ENCODE assay signal across 1 cellular context in the genomic region with DNA sequence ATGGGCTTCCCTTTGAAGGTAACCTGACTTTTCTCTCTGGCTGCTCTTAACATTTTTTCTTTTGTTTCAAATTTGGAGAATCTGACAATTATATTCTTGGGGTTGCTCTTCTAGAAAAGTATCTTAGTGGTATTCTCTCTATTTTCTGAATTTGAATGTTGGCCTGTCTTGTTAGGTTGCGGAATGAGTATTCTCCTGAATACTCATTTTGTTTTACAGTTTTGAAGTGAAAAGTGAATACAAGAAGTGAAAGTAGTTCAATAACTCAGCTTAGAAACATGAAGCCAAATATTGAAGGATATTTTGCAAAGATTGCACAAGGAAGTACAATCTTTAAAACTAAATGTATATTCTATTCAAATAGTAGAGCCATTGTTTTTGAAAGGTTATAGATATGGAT.
TF ChIP-seq lines count a peak whose summit lies in the region.

No MANE protein-coding gene starts in this region.

TF ChIP-seq in GM12878, 131 proteins besides CTCF, POLR2A, EP300 and RAD21 (continued from another document):
- TF ChIP-seq, protein P1, sequence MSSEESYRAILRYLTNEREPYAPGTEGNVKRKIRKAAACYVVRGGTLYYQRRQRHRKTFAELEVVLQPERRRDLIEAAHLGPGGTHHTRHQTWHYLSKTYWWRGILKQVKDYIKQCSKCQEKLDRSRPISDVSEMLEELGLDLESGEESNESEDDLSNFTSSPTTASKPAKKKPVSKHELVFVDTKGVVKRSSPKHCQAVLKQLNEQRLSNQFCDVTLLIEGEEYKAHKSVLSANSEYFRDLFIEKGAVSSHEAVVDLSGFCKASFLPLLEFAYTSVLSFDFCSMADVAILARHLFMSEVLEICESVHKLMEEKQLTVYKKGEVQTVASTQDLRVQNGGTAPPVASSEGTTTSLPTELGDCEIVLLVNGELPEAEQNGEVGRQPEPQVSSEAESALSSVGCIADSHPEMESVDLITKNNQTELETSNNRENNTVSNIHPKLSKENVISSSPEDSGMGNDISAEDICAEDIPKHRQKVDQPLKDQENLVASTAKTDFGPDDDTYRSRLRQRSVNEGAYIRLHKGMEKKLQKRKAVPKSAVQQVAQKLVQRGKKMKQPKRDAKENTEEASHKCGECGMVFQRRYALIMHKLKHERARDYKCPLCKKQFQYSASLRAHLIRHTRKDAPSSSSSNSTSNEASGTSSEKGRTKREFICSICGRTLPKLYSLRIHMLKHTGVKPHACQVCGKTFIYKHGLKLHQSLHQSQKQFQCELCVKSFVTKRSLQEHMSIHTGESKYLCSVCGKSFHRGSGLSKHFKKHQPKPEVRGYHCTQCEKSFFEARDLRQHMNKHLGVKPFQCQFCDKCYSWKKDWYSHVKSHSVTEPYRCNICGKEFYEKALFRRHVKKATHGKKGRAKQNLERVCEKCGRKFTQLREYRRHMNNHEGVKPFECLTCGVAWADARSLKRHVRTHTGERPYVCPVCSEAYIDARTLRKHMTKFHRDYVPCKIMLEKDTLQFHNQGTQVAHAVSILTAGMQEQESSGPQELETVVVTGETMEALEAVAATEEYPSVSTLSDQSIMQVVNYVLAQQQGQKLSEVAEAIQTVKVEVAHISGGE (CRISPR knock-in tag; IDR thresholded peaks at IDR 0.05) = no peak
- TF ChIP-seq, protein P2, sequence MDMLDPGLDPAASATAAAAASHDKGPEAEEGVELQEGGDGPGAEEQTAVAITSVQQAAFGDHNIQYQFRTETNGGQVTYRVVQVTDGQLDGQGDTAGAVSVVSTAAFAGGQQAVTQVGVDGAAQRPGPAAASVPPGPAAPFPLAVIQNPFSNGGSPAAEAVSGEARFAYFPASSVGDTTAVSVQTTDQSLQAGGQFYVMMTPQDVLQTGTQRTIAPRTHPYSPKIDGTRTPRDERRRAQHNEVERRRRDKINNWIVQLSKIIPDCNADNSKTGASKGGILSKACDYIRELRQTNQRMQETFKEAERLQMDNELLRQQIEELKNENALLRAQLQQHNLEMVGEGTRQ (IDR thresholded peaks at IDR 0.05; ENCODE audit: borderline replicate concordance, low read depth, low read length) = no peak
- TF ChIP-seq TCF3 (IDR thresholded peaks at IDR 0.05; ENCODE audit: borderline replicate concordance, insufficient read depth, low read depth, low read length) (no peak), RBBP5 (conservative IDR thresholded peaks at IDR 0.05) (no peak), NR2C2 (IDR thresholded peaks at IDR 0.05; ENCODE audit: borderline replicate concordance, control insufficient read depth, insufficient read length, low read depth) (no peak), SIN3A (IDR thresholded peaks at IDR 0.05; ENCODE audit: low read depth, low read length) (no peak), POU2F2 (IDR thresholded peaks at IDR 0.05; ENCODE audit: borderline replicate concordance, low read depth, low read length) (no peak), NFIC (IDR thresholded peaks at IDR 0.05; ENCODE audit: low read depth, low read length) (peak; percentile 30; the same call in 1 of the 2 replicates), SUZ12 (IDR thresholded peaks at IDR 0.05; ENCODE audit: unreplicated experiment) (no peak), WRNIP1 (IDR thresholded peaks at IDR 0.05; ENCODE audit: borderline replicate concordance, low read depth, low read length) (no peak), HCFC1 (IDR thresholded peaks at IDR 0.05; ENCODE audit: low read length) (no peak), ZNF217 (IDR thresholded peaks at IDR 0.05) (no peak), ESRRA (IDR thresholded peaks at IDR 0.05; ENCODE audit: low read length) (no peak), RUNX3 (IDR thresholded peaks at IDR 0.05; ENCODE audit: low read length) (peak; percentile 23; the same call in 1 of the 2 replicates), NR2F1 (conservative IDR thresholded peaks at IDR 0.05) (no peak), IRF4 (IDR thresholded peaks at IDR 0.05; ENCODE audit: low read depth, low read length) (0 out of 2 replicates have a peak, but pooled peaks have one; percentile 33), GABPA (IDR thresholded peaks at IDR 0.05; ENCODE audit: low read depth) (no peak), MEF2A (IDR thresholded peaks at IDR 0.05; ENCODE audit: insufficient read depth, low read depth, low read length) (no peak), CREB1 (IDR thresholded peaks at IDR 0.05; ENCODE audit: low read depth) (no peak), ATF7 (IDR thresholded peaks at IDR 0.05; ENCODE audit: low read depth) (no peak), MTA3 (IDR thresholded peaks at IDR 0.05; ENCODE audit: borderline replicate concordance, low read length) (no peak), SREBF1 (IDR thresholded peaks at IDR 0.05; ENCODE audit: low read length) (no peak), JUNB (IDR thresholded peaks at IDR 0.05) (peak; percentile 62), HDGF (IDR thresholded peaks at IDR 0.05) (no peak), SPI1 (IDR thresholded peaks at IDR 0.05; ENCODE audit: borderline replicate concordance, insufficient read depth, low read depth, low read length) (peak; percentile 39; the same call in 1 of the 2 replicates)
- TF ChIP-seq, protein P3, sequence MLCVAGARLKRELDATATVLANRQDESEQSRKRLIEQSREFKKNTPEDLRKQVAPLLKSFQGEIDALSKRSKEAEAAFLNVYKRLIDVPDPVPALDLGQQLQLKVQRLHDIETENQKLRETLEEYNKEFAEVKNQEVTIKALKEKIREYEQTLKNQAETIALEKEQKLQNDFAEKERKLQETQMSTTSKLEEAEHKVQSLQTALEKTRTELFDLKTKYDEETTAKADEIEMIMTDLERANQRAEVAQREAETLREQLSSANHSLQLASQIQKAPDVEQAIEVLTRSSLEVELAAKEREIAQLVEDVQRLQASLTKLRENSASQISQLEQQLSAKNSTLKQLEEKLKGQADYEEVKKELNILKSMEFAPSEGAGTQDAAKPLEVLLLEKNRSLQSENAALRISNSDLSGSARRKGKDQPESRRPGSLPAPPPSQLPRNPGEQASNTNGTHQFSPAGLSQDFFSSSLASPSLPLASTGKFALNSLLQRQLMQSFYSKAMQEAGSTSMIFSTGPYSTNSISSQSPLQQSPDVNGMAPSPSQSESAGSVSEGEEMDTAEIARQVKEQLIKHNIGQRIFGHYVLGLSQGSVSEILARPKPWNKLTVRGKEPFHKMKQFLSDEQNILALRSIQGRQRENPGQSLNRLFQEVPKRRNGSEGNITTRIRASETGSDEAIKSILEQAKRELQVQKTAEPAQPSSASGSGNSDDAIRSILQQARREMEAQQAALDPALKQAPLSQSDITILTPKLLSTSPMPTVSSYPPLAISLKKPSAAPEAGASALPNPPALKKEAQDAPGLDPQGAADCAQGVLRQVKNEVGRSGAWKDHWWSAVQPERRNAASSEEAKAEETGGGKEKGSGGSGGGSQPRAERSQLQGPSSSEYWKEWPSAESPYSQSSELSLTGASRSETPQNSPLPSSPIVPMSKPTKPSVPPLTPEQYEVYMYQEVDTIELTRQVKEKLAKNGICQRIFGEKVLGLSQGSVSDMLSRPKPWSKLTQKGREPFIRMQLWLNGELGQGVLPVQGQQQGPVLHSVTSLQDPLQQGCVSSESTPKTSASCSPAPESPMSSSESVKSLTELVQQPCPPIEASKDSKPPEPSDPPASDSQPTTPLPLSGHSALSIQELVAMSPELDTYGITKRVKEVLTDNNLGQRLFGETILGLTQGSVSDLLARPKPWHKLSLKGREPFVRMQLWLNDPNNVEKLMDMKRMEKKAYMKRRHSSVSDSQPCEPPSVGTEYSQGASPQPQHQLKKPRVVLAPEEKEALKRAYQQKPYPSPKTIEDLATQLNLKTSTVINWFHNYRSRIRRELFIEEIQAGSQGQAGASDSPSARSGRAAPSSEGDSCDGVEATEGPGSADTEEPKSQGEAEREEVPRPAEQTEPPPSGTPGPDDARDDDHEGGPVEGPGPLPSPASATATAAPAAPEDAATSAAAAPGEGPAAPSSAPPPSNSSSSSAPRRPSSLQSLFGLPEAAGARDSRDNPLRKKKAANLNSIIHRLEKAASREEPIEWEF (IDR thresholded peaks at IDR 0.05; ENCODE audit: insufficient replicate concordance, low read depth, low read length) = no peak
- TF ChIP-seq, protein P4, sequence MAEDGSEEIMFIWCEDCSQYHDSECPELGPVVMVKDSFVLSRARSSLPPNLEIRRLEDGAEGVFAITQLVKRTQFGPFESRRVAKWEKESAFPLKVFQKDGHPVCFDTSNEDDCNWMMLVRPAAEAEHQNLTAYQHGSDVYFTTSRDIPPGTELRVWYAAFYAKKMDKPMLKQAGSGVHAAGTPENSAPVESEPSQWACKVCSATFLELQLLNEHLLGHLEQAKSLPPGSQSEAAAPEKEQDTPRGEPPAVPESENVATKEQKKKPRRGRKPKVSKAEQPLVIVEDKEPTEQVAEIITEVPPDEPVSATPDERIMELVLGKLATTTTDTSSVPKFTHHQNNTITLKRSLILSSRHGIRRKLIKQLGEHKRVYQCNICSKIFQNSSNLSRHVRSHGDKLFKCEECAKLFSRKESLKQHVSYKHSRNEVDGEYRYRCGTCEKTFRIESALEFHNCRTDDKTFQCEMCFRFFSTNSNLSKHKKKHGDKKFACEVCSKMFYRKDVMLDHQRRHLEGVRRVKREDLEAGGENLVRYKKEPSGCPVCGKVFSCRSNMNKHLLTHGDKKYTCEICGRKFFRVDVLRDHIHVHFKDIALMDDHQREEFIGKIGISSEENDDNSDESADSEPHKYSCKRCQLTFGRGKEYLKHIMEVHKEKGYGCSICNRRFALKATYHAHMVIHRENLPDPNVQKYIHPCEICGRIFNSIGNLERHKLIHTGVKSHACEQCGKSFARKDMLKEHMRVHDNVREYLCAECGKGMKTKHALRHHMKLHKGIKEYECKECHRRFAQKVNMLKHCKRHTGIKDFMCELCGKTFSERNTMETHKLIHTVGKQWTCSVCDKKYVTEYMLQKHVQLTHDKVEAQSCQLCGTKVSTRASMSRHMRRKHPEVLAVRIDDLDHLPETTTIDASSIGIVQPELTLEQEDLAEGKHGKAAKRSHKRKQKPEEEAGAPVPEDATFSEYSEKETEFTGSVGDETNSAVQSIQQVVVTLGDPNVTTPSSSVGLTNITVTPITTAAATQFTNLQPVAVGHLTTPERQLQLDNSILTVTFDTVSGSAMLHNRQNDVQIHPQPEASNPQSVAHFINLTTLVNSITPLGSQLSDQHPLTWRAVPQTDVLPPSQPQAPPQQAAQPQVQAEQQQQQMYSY (CRISPR knock-in tag; IDR thresholded peaks at IDR 0.05) = no peak
- TF ChIP-seq, protein P5, sequence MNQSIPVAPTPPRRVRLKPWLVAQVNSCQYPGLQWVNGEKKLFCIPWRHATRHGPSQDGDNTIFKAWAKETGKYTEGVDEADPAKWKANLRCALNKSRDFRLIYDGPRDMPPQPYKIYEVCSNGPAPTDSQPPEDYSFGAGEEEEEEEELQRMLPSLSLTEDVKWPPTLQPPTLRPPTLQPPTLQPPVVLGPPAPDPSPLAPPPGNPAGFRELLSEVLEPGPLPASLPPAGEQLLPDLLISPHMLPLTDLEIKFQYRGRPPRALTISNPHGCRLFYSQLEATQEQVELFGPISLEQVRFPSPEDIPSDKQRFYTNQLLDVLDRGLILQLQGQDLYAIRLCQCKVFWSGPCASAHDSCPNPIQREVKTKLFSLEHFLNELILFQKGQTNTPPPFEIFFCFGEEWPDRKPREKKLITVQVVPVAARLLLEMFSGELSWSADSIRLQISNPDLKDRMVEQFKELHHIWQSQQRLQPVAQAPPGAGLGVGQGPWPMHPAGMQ (IDR thresholded peaks at IDR 0.05; ENCODE audit: borderline replicate concordance) = no peak
- TF ChIP-seq, protein P6, sequence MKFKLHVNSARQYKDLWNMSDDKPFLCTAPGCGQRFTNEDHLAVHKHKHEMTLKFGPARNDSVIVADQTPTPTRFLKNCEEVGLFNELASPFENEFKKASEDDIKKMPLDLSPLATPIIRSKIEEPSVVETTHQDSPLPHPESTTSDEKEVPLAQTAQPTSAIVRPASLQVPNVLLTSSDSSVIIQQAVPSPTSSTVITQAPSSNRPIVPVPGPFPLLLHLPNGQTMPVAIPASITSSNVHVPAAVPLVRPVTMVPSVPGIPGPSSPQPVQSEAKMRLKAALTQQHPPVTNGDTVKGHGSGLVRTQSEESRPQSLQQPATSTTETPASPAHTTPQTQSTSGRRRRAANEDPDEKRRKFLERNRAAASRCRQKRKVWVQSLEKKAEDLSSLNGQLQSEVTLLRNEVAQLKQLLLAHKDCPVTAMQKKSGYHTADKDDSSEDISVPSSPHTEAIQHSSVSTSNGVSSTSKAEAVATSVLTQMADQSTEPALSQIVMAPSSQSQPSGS (IDR thresholded peaks at IDR 0.05; ENCODE audit: low read length) = peak; percentile 34; the same call in 1 of the 2 replicates
- TF ChIP-seq, protein P7, sequence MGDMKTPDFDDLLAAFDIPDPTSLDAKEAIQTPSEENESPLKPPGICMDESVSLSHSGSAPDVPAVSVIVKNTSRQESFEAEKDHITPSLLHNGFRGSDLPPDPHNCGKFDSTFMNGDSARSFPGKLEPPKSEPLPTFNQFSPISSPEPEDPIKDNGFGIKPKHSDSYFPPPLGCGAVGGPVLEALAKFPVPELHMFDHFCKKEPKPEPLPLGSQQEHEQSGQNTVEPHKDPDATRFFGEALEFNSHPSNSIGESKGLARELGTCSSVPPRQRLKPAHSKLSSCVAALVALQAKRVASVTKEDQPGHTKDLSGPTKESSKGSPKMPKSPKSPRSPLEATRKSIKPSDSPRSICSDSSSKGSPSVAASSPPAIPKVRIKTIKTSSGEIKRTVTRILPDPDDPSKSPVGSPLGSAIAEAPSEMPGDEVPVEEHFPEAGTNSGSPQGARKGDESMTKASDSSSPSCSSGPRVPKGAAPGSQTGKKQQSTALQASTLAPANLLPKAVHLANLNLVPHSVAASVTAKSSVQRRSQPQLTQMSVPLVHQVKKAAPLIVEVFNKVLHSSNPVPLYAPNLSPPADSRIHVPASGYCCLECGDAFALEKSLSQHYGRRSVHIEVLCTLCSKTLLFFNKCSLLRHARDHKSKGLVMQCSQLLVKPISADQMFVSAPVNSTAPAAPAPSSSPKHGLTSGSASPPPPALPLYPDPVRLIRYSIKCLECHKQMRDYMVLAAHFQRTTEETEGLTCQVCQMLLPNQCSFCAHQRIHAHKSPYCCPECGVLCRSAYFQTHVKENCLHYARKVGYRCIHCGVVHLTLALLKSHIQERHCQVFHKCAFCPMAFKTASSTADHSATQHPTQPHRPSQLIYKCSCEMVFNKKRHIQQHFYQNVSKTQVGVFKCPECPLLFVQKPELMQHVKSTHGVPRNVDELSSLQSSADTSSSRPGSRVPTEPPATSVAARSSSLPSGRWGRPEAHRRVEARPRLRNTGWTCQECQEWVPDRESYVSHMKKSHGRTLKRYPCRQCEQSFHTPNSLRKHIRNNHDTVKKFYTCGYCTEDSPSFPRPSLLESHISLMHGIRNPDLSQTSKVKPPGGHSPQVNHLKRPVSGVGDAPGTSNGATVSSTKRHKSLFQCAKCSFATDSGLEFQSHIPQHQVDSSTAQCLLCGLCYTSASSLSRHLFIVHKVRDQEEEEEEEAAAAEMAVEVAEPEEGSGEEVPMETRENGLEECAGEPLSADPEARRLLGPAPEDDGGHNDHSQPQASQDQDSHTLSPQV (IDR thresholded peaks at IDR 0.05) = no peak
